1 cellular context compared by ENCODE assay signal in genomic region chr11:1880746-1881441, GRCh38.
TF ChIP-seq lines count a peak whose summit lies in the region.

No MANE protein-coding gene starts in this region.

TF ChIP-seq in H1, 55 proteins besides CTCF, POLR2A, EP300 and RAD21:
- TF ChIP-seq SIRT6 (IDR thresholded peaks at IDR 0.05; ENCODE audit: low read length) (no peak), ASH2L (IDR thresholded peaks at IDR 0.05; ENCODE audit: low read length) (no peak), YY1 (IDR thresholded peaks at IDR 0.05; ENCODE audit: low read depth, low read length) (no peak), TEAD4 (IDR thresholded peaks at IDR 0.05; ENCODE audit: low read depth, low read length) (no peak), RNF2 (IDR thresholded peaks at IDR 0.05; ENCODE audit: borderline replicate concordance, low read depth, low read length, missing control alignments, poor library complexity, severe bottlenecking) (no peak), GTF2F1 (IDR thresholded peaks at IDR 0.05; ENCODE audit: borderline replicate concordance, low read depth, low read length) (no peak)
TF ChIP-seq in H1: peak in this region for 0.
